ENCODE assay signal across 15 cellular contexts in genomic region chr5:10838038-10838437, GRCh38.
DNase-seq lines count a peak whose midpoint lies in the region; ATAC-seq, FAIRE-seq and TF ChIP-seq lines count a peak whose summit lies in the region.
"Had no signal": no experiment of that assay in that cellular context is flagged by ENCODE, and none has a peak within 500 bp of the region (broad histone marks: within the 10 kb centered on the region; RNA-seq: fewer than 3 reads in every experiment).

No MANE protein-coding gene starts in this region.

- intact Hi-C loops in K562 (cut with micrococcal nuclease) (no loop called here), MCF 10A (cut with micrococcal nuclease) (no loop called here)

- TF ChIP-seq RAD21 in K562 (CRISPR knock-in tag; conservative IDR thresholded peaks at IDR 0.05 in 1 of 2, IDR thresholded peaks at IDR 0.05 in 1 of 2): no peak

- H3K36me3 Mint-ChIP-seq in MCF 10A (ENCODE audit: insufficient read depth, unreplicated experiment): no peaks in the 10 kb centered on the region
- H3K36me3 Mint-ChIP-seq in effector memory CD8-positive, alpha-beta T cell (ENCODE audit: insufficient read depth): no peaks in the 10 kb centered on the region

- peak; percentile 86 for FAIRE-seq in K562 (lab: Jason Lieb, UNC)

- BruUV-seq in K562 (replicated peaks; lab: Mats Ljungman, UMichigan): no TSS peak
- no TSS peak for BruUV-seq in MCF 10A (replicated peaks; lab: Mats Ljungman, UMichigan)

- CTCF ChIA-PET in K562 (lab: Yijun Ruan, JAX; ENCODE audit: low intra/inter-chr PET ratio) (no interaction called here), MCF 10A (lab: Yijun Ruan, JAX) (interaction anchor here (0.9 to 1.5 kb wide), 2 partner anchors 13 to 144 kb away, joined by 3 read pairs; no protein-coding TSS in a partner anchor)

- H3K4me3 ChIP-seq in K562: no peak overlapping the region
- H3K4me3 ChIP-seq: BLaER1, left lung, psoas muscle had no signal

- no peaks in the 10 kb centered on the region for H3K4me1 ChIP-seq in K562 (replicated peaks in 1 of 2; ENCODE audit: control insufficient read depth in 2 of 2, insufficient read depth in 2 of 2, low read length in 2 of 2)
- H3K4me1 ChIP-seq: BLaER1, left lung, psoas muscle had no signal

- H3K27ac Mint-ChIP-seq in MCF 10A (ENCODE audit: low read depth, unreplicated experiment): no peak overlapping the region
- H3K27ac Mint-ChIP-seq in effector memory CD8-positive, alpha-beta T cell: no peak overlapping the region

- in situ Hi-C loops in K562 (cut with MboI): no loop called here

- no peaks in the 10 kb centered on the region for H3K9me3 ChIP-seq in K562 (replicated peaks; ENCODE audit: control insufficient read depth, insufficient read depth, low read depth, low read length)
- H3K9me3 ChIP-seq: left lung, psoas muscle had no signal

- no peak overlapping the region for H2AFZ ChIP-seq in K562 (ENCODE audit: low read depth, low read length)

- H3K4me2 ChIP-seq in K562 (ENCODE audit: insufficient read depth, low read length): no peak overlapping the region
- H3K4me2 ChIP-seq: BLaER1 had no signal

- POLR2A ChIA-PET in K562 (lab: Yijun Ruan, JAX) (interaction anchor here (1.0 to 1.1 kb wide), 2 partner anchors 18 to 68 kb away, joined by 3 to 5 read pairs; no protein-coding TSS in a partner anchor), MCF 10A (lab: Yijun Ruan, JAX) (no interaction called here)

- peaks cover 11% of the 10 kb centered on the region for H3K27me3 Mint-ChIP-seq in MCF 10A (ENCODE audit: insufficient read depth, unreplicated experiment)
- peaks cover 38 to 59% of the 10 kb centered on the region in 2 donors for H3K27me3 Mint-ChIP-seq in effector memory CD8-positive, alpha-beta T cell

- H3K9me1 ChIP-seq in K562 (ENCODE audit: control insufficient read depth, insufficient read depth, low read length): no peaks in the 10 kb centered on the region

- no peak overlapping the region for H3K4me3 Mint-ChIP-seq in MCF 10A (ENCODE audit: unreplicated experiment)
- no peak overlapping the region for H3K4me3 Mint-ChIP-seq in effector memory CD8-positive, alpha-beta T cell

- H3K4me1 Mint-ChIP-seq in MCF 10A (ENCODE audit: insufficient read depth, unreplicated experiment): no peaks in the 10 kb centered on the region
- H3K4me1 Mint-ChIP-seq in effector memory CD8-positive, alpha-beta T cell (ENCODE audit: low read depth in 2 of 2): no peaks in the 10 kb centered on the region

- no peak overlapping the region for H3K27ac ChIP-seq in K562 (ENCODE audit: extremely low read depth, low read depth, low read length)
- H3K27ac ChIP-seq: BLaER1, left lung, psoas muscle, VCaP had no signal

- no peaks in the 10 kb centered on the region for H4K20me1 ChIP-seq in K562 (replicated peaks; ENCODE audit: control insufficient read depth, insufficient read depth, low read length)
- H4K20me1 ChIP-seq: BLaER1 had no signal

- H3K36me3 ChIP-seq in K562 (ENCODE audit: control insufficient read depth, insufficient read depth, low read length): no peaks in the 10 kb centered on the region
- H3K36me3 ChIP-seq: BLaER1, left lung had no signal

- peak in 2 of 4 experiments; percentile 12 to 28 for DNase-seq in K562 (ENCODE audit: extremely low read depth in 1 of 4, low spot score in 3 of 4)
- no peak for DNase-seq in MCF 10A (ENCODE audit: unreplicated experiment)
- DNase-seq in stimulated activated CD4-positive, alpha-beta T cell treated with anti-CD3 and anti-CD28 coated beads, Interleukin-4, amount 100 ng/mL, for 24 hours: no peak
- no peak for DNase-seq in effector memory CD8-positive, alpha-beta T cell
- DNase-seq: activated naive CD4-positive, alpha-beta T cell treated with anti-CD3 and anti-CD28 coated beads, Interleukin-2, amount 50 U/mL, for 16 hours; effector CD4-positive, alpha-beta T cell; HCEC 1CT; left lung; NCI-H524 treated with DMSO at 0.1 percent for 48 hours; psoas muscle had no signal

- TF ChIP-seq EP300 in K562 (IDR thresholded peaks at IDR 0.05; ENCODE audit: low read length): no peak

- ATAC-seq in GM18909 (IDR thresholded peaks at IDR 0.05; ENCODE audit: poor library complexity, unreplicated experiment): peak; percentile 89
- peak; percentile 94 for ATAC-seq in GM21619 (IDR thresholded peaks at IDR 0.05; ENCODE audit: unreplicated experiment)
- ATAC-seq in HG03469 (IDR thresholded peaks at IDR 0.05; ENCODE audit: unreplicated experiment): peak; percentile 79
- peak; percentile 86 for ATAC-seq in K562
- no peak for ATAC-seq in effector memory CD8-positive, alpha-beta T cell (replicated peaks)
- ATAC-seq: left lung, psoas muscle had no signal

- TF ChIP-seq CTCF in K562 (IDR thresholded peaks at IDR 0.05 in 2 of 3, conservative IDR thresholded peaks at IDR 0.05 in 1 of 3; ENCODE audit: insufficient read depth in 2 of 3, low read depth in 1 of 3, low read length in 3 of 3): 0 out of 6 replicates have a peak, but pooled peaks of 1 of the 3 experiments have one; percentile 11
- TF ChIP-seq CTCF in MCF 10A (IDR thresholded peaks at IDR 0.05; ENCODE audit: unreplicated experiment): no peak

- peaks cover 2 to 7% of the 10 kb centered on the region in 2 experiments; a peak in 4 of 5 replicates for H3K27me3 ChIP-seq in K562 (ENCODE audit: control insufficient read depth in 2 of 2, insufficient read depth in 2 of 2, low read length in 2 of 2)
- H3K27me3 ChIP-seq: BLaER1, left lung had no signal

- H3K79me2 ChIP-seq in K562 (ENCODE audit: control insufficient read depth, insufficient read depth, low read length): no peaks in the 10 kb centered on the region

- no peak for TF ChIP-seq POLR2A in K562 (conservative IDR thresholded peaks at IDR 0.05)

- no peak overlapping the region for H3K9ac ChIP-seq in K562 (ENCODE audit: insufficient read depth in 1 of 2, low read depth in 2 of 2, low read length in 2 of 2)
- H3K9ac ChIP-seq: BLaER1 had no signal

- 1% methylated on average over 5 of the region's 5 CpGs for WGBS in K562 (ENCODE audit: insufficient coverage, low coverage, missing lambda C conversion rate)

- H3K9me3 Mint-ChIP-seq in MCF 10A (ENCODE audit: unreplicated experiment): no peaks in the 10 kb centered on the region
- H3K9me3 Mint-ChIP-seq in effector memory CD8-positive, alpha-beta T cell: no peaks in the 10 kb centered on the region

TF ChIP-seq in K562, 482 proteins besides CTCF, POLR2A, EP300 and RAD21:
- peak; percentile 61; the same call in 1 of the 2 replicates for TF ChIP-seq JUND (IDR thresholded peaks at IDR 0.05; ENCODE audit: borderline replicate concordance, low read depth, low read length)
- TF ChIP-seq JUND (tag; IDR thresholded peaks at IDR 0.05; ENCODE audit: borderline replicate concordance, low read depth, low read length): peak; percentile 69; the same call in 2 of the 3 replicates
- TF ChIP-seq FOSL1 (tag; conservative IDR thresholded peaks at IDR 0.05): 0 out of 2 replicates have a peak, but pooled peaks have one; percentile 31
- TF ChIP-seq CBFA2T3 (IDR thresholded peaks at IDR 0.05): no peak
- TF ChIP-seq JUN (IDR thresholded peaks at IDR 0.05; ENCODE audit: borderline replicate concordance, low read depth, low read length): 0 out of 2 replicates have a peak, but pooled peaks have one; percentile 23
- TF ChIP-seq JUN (CRISPR knock-in tag; IDR thresholded peaks at IDR 0.05; ENCODE audit: borderline replicate concordance): no peak
- no peak for TF ChIP-seq ZNF76 (CRISPR knock-in tag; IDR thresholded peaks at IDR 0.05; ENCODE audit: borderline replicate concordance)
- peak; percentile 65 for TF ChIP-seq ATF3 (IDR thresholded peaks at IDR 0.05)
- no peak for TF ChIP-seq ATF3 (CRISPR knock-in tag; conservative IDR thresholded peaks at IDR 0.05)
